18 cellular contexts compared by ENCODE assay signal in the genomic region with DNA sequence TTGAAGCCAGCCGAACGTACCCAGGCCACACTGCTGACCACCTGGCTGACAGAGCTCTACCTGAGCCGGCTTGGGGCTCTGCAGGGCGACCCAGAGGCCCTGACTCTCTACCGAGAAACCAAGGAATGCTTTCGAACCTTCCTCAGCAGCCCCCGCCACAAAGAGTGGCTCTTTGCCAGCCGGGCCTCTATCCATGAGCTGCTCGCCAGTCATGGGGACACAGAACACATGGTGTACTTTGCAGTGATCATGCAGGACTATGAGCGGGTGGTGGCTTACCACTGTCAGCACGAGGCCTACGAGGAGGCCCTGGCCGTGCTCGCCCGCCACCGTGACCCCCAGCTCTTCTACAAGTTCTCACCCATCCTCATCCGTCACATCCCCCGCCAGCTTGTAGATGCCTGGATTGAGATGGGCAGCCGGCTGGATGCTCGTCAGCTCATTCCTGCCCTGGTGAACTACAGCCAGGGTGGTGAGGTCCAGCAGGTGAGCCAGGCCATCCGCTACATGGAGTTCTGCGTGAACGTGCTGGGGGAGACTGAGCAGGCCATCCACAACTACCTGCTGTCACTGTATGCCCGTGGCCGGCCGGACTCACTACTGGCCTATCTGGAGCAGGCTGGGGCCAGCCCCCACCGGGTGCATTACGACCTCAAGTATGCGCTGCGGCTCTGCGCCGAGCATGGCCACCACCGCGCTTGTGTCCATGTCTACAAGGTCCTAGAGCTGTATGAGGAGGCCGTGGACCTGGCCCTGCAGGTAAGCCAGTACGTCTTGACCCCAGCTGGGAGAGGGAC. TPM values are rescaled to one million over a fixed set of nuclear protein-coding genes. Genes with fewer than 3 reads are reported as not detected.
"Had no signal": no experiment of that assay in that cellular context is flagged by ENCODE, and none has a peak within 500 bp of the region (broad histone marks: within the 10 kb centered on the region; RNA-seq: fewer than 3 reads in every experiment).

No MANE protein-coding gene starts in this region.

- H3K4me3 ChIP-seq: cardiac muscle cell, coronary artery, heart right ventricle, neural progenitor cell, tibial nerve, vagina had no signal

- FAIRE-seq: frontal cortex, keratinocyte, small intestine had no signal

- H3K27me3 ChIP-seq: cardiac muscle cell, heart right ventricle, neural progenitor cell, tibial nerve, vagina had no signal

- H3K36me3 ChIP-seq: neural progenitor cell had no signal

- DNase-seq: activated CD4-positive, alpha-beta T cell treated with anti-CD3 and anti-CD28 coated beads for 36 hours; activated CD8-positive, alpha-beta memory T cell treated with anti-CD3 and anti-CD28 coated beads, Interleukin-2, amount 50 U/mL, for 48 hours; activated CD8-positive, alpha-beta T cell treated with anti-CD3 and anti-CD28 coated beads, Interleukin-2, amount 10 ng/mL, durations not matched to agents 7 days and 5 days; activated naive CD4-positive, alpha-beta T cell treated with anti-CD3 and anti-CD28 coated beads for 36 hours; effector CD4-positive, alpha-beta T cell; heart right ventricle; small intestine; WERI-Rb-1 had no signal

- H3K4me2 ChIP-seq: neural progenitor cell had no signal

- H2AFZ ChIP-seq: neural progenitor cell had no signal

- ATAC-seq: activated CD4-positive, alpha-beta T cell treated with anti-CD3 and anti-CD28 coated beads for 36 hours; activated CD8-positive, alpha-beta T cell treated with anti-CD3 and anti-CD28 coated beads, Interleukin-2, amount 10 ng/mL, durations not matched to agents 7 days and 5 days; heart right ventricle; stimulated activated effector memory CD8-positive, alpha-beta T cell treated with anti-CD3 and anti-CD28 coated beads, Interleukin-12 subunit alpha, Interleukin-12 subunit beta, amount 100 ng/mL, for 72 hours had no signal

- H3K9ac ChIP-seq: neural progenitor cell had no signal

- H3K27ac ChIP-seq: cardiac muscle cell, coronary artery, heart right ventricle, neural progenitor cell, tibial nerve, vagina, WERI-Rb-1 had no signal

- H3K9me3 ChIP-seq: heart right ventricle, tibial nerve, vagina had no signal

RNA-seq across cellular contexts. Expression of gene RHOV, which starts 26.4 kb away (rescaled TPM):
- total RNA-seq: activated CD8-positive, alpha-beta T cell treated with anti-CD3 and anti-CD28 coated beads, Interleukin-2, amount 10 ng/mL, durations not matched to agents 7 days and 5 days; fibroblast of lung; heart right ventricle had no signal
- polyA plus RNA-seq: fibroblast of lung, liver had no signal

RNA-seq across cellular contexts. Expression of gene DLL4, which starts 28.7 kb away (rescaled TPM):
- total RNA-seq: activated CD8-positive, alpha-beta T cell treated with anti-CD3 and anti-CD28 coated beads, Interleukin-2, amount 10 ng/mL, durations not matched to agents 7 days and 5 days had no signal
- polyA plus RNA-seq: cardiac muscle cell, keratinocyte had no signal
